Comparison of ENCODE assay signal across 1 cellular context in genomic region chr11:62671604-62672528, GRCh38.
TF ChIP-seq lines count a peak whose summit lies in the region.

Gene LBHD1, minus strand, starts transcription at chr11:62672267. Its CDS starts 2,236 bp downstream, at chr11:62670031.
A gene with protein sequence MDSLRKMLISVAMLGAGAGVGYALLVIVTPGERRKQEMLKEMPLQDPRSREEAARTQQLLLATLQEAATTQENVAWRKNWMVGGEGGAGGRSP (plus strand): TSS chr11:62671673. CDS start chr11:62671746, 73 bp downstream.

TF ChIP-seq in HepG2, 621 proteins besides CTCF, POLR2A, EP300 and RAD21 (continued from another document and continues in another):
- TF ChIP-seq, protein P1, sequence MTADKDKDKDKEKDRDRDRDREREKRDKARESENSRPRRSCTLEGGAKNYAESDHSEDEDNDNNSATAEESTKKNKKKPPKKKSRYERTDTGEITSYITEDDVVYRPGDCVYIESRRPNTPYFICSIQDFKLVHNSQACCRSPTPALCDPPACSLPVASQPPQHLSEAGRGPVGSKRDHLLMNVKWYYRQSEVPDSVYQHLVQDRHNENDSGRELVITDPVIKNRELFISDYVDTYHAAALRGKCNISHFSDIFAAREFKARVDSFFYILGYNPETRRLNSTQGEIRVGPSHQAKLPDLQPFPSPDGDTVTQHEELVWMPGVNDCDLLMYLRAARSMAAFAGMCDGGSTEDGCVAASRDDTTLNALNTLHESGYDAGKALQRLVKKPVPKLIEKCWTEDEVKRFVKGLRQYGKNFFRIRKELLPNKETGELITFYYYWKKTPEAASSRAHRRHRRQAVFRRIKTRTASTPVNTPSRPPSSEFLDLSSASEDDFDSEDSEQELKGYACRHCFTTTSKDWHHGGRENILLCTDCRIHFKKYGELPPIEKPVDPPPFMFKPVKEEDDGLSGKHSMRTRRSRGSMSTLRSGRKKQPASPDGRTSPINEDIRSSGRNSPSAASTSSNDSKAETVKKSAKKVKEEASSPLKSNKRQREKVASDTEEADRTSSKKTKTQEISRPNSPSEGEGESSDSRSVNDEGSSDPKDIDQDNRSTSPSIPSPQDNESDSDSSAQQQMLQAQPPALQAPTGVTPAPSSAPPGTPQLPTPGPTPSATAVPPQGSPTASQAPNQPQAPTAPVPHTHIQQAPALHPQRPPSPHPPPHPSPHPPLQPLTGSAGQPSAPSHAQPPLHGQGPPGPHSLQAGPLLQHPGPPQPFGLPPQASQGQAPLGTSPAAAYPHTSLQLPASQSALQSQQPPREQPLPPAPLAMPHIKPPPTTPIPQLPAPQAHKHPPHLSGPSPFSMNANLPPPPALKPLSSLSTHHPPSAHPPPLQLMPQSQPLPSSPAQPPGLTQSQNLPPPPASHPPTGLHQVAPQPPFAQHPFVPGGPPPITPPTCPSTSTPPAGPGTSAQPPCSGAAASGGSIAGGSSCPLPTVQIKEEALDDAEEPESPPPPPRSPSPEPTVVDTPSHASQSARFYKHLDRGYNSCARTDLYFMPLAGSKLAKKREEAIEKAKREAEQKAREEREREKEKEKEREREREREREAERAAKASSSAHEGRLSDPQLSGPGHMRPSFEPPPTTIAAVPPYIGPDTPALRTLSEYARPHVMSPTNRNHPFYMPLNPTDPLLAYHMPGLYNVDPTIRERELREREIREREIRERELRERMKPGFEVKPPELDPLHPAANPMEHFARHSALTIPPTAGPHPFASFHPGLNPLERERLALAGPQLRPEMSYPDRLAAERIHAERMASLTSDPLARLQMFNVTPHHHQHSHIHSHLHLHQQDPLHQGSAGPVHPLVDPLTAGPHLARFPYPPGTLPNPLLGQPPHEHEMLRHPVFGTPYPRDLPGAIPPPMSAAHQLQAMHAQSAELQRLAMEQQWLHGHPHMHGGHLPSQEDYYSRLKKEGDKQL (CRISPR knock-in tag; IDR thresholded peaks at IDR 0.05; ENCODE audit: low read depth) = no peak
- TF ChIP-seq, protein P2, sequence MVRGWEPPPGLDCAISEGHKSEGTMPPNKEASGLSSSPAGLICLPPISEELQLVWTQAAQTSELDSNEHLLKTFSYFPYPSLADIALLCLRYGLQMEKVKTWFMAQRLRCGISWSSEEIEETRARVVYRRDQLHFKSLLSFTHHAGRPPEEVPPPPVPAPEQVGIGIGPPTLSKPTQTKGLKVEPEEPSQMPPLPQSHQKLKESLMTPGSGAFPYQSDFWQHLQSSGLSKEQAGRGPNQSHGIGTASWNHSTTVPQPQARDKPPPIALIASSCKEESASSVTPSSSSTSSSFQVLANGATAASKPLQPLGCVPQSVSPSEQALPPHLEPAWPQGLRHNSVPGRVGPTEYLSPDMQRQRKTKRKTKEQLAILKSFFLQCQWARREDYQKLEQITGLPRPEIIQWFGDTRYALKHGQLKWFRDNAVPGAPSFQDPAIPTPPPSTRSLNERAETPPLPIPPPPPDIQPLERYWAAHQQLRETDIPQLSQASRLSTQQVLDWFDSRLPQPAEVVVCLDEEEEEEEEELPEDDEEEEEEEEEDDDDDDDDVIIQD (CRISPR knock-in tag; IDR thresholded peaks at IDR 0.05; ENCODE audit: low read depth) = 0 out of 2 replicates have a peak, but pooled peaks have one; percentile 21
- TF ChIP-seq MLLT10 (CRISPR knock-in tag; IDR thresholded peaks at IDR 0.05) (no peak), SRF (IDR thresholded peaks at IDR 0.05; ENCODE audit: low read depth, low read length) (no peak; the same call in 1 of the 2 replicates), ZNF552 (CRISPR knock-in tag; IDR thresholded peaks at IDR 0.05; ENCODE audit: borderline replicate concordance) (no peak), GLI4 (CRISPR knock-in tag; IDR thresholded peaks at IDR 0.05; ENCODE audit: borderline replicate concordance) (no peak), MEF2D (CRISPR knock-in tag; IDR thresholded peaks at IDR 0.05) (no peak), CBFB (CRISPR knock-in tag; IDR thresholded peaks at IDR 0.05) (0 out of 2 replicates have a peak, but pooled peaks have one; percentile 21), TEF (CRISPR knock-in tag; IDR thresholded peaks at IDR 0.05) (no peak), ZNF746 (CRISPR knock-in tag; IDR thresholded peaks at IDR 0.05) (no peak), ZNF850 (CRISPR knock-in tag; conservative IDR thresholded peaks at IDR 0.05) (no peak), ARID3A (IDR thresholded peaks at IDR 0.05; ENCODE audit: low read depth, low read length) (peak; percentile 41; the same call in 1 of the 2 replicates), RXRA (CRISPR knock-in tag; IDR thresholded peaks at IDR 0.05) (peak; percentile 73), WIZ (CRISPR knock-in tag; IDR thresholded peaks at IDR 0.05) (peak; percentile 84), ZNF101 (CRISPR knock-in tag; IDR thresholded peaks at IDR 0.05; ENCODE audit: borderline replicate concordance, low read depth) (no peak), ZKSCAN1 (IDR thresholded peaks at IDR 0.05; ENCODE audit: low read length) (no peak), ZNF446 (CRISPR knock-in tag; IDR thresholded peaks at IDR 0.05) (peak; percentile 83; the same call in 1 of the 2 replicates), ZNF891 (CRISPR knock-in tag; IDR thresholded peaks at IDR 0.05) (peak; percentile 71), NFYC (CRISPR knock-in tag; IDR thresholded peaks at IDR 0.05) (no peak), ZNF329 (CRISPR knock-in tag; IDR thresholded peaks at IDR 0.05; ENCODE audit: low read depth) (0 out of 2 replicates have a peak, but pooled peaks have one; percentile 59), NR0B2 (CRISPR knock-in tag; IDR thresholded peaks at IDR 0.05) (peak; percentile 17; the same call in 1 of the 2 replicates), KLF6 (CRISPR knock-in tag; IDR thresholded peaks at IDR 0.05) (0 out of 2 replicates have a peak, but pooled peaks have one; percentile 73), ZNF337 (CRISPR knock-in tag; IDR thresholded peaks at IDR 0.05; ENCODE audit: borderline replicate concordance, low read depth) (no peak), SNAI1 (CRISPR knock-in tag; IDR thresholded peaks at IDR 0.05; ENCODE audit: borderline replicate concordance) (0 out of 2 replicates have a peak, but pooled peaks have one; percentile 6), ELF3 (CRISPR knock-in tag; IDR thresholded peaks at IDR 0.05) (no peak), RXRB (CRISPR knock-in tag; IDR thresholded peaks at IDR 0.05; ENCODE audit: borderline replicate concordance) (0 out of 2 replicates have a peak, but pooled peaks have one; percentile 44), ERF (CRISPR knock-in tag; IDR thresholded peaks at IDR 0.05) (peak; percentile 74), ZNF205 (CRISPR knock-in tag; IDR thresholded peaks at IDR 0.05) (no peak), YEATS4 (CRISPR knock-in tag; IDR thresholded peaks at IDR 0.05; ENCODE audit: borderline replicate concordance) (peak; percentile 83), MXD3 (CRISPR knock-in tag; IDR thresholded peaks at IDR 0.05) (no peak; the same call in none of the 2 replicates), KDM3A (CRISPR knock-in tag; IDR thresholded peaks at IDR 0.05; ENCODE audit: low read depth) (no peak), KLF12 (CRISPR knock-in tag; IDR thresholded peaks at IDR 0.05; ENCODE audit: borderline replicate concordance) (peak; percentile 39; the same call in 1 of the 2 replicates), TBX3 (IDR thresholded peaks at IDR 0.05; ENCODE audit: borderline replicate concordance) (no peak), ASH2L (IDR thresholded peaks at IDR 0.05; ENCODE audit: insufficient read length, low read depth, low read length) (peak; percentile 95), MYNN (CRISPR knock-in tag; IDR thresholded peaks at IDR 0.05; ENCODE audit: low read depth) (no peak; the same call in 1 of the 2 replicates), HIVEP1 (CRISPR knock-in tag; IDR thresholded peaks at IDR 0.05) (peak; percentile 55), SRY (CRISPR knock-in tag; IDR thresholded peaks at IDR 0.05) (0 out of 2 replicates have a peak, but pooled peaks have one; percentile 37), UBTF (CRISPR knock-in tag; IDR thresholded peaks at IDR 0.05) (peak; percentile 94), PATZ1 (CRISPR knock-in tag; IDR thresholded peaks at IDR 0.05) (peak; percentile 56; the same call in 1 of the 2 replicates), CEBPG (CRISPR knock-in tag; IDR thresholded peaks at IDR 0.05) (no peak), ZNF724P (CRISPR knock-in tag; IDR thresholded peaks at IDR 0.05; ENCODE audit: borderline replicate concordance) (0 out of 2 replicates have a peak, but pooled peaks have one; percentile 45), ZNF569 (CRISPR knock-in tag; IDR thresholded peaks at IDR 0.05; ENCODE audit: borderline replicate concordance) (no peak), REPIN1 (CRISPR knock-in tag; IDR thresholded peaks at IDR 0.05; ENCODE audit: borderline replicate concordance, low read depth) (no peak), SMAD1 (CRISPR knock-in tag; IDR thresholded peaks at IDR 0.05; ENCODE audit: borderline replicate concordance, low read depth) (peak; percentile 67; the same call in 1 of the 2 replicates), ISX (CRISPR knock-in tag; conservative IDR thresholded peaks at IDR 0.05) (no peak), NRL (CRISPR knock-in tag; IDR thresholded peaks at IDR 0.05; ENCODE audit: borderline replicate concordance) (peak; percentile 82; the same call in 1 of the 2 replicates), ATF4 (CRISPR knock-in tag; IDR thresholded peaks at IDR 0.05) (peak in 1 of 2 experiments; percentile 40; a peak in 1 of 4 replicates)
- TF ChIP-seq, protein P3, sequence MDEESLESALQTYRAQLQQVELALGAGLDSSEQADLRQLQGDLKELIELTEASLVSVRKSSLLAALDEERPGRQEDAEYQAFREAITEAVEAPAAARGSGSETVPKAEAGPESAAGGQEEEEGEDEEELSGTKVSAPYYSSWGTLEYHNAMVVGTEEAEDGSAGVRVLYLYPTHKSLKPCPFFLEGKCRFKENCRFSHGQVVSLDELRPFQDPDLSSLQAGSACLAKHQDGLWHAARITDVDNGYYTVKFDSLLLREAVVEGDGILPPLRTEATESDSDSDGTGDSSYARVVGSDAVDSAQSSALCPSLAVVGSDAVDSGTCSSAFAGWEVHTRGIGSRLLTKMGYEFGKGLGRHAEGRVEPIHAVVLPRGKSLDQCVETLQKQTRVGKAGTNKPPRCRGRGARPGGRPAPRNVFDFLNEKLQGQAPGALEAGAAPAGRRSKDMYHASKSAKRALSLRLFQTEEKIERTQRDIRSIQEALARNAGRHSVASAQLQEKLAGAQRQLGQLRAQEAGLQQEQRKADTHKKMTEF (CRISPR knock-in tag; IDR thresholded peaks at IDR 0.05) = peak; percentile 81
